Comparison of ENCODE assay signal across 1 cellular context in genomic region chr7:123538897-123539296, GRCh38.
TF ChIP-seq lines count a peak whose summit lies in the region.

No MANE protein-coding gene starts in this region.

TF ChIP-seq in K562, 482 proteins besides CTCF, POLR2A, EP300 and RAD21:
- TF ChIP-seq POLR2AphosphoS2 (IDR thresholded peaks at IDR 0.05; ENCODE audit: low read length) (peak; percentile 75; the same call in 1 of the 2 replicates), PRPF4 (IDR thresholded peaks at IDR 0.05; ENCODE audit: insufficient read depth, low read depth, low read length, poor library complexity, severe bottlenecking) (no peak), ZKSCAN1 (IDR thresholded peaks at IDR 0.05; ENCODE audit: low read depth, low read length) (no peak), E2F1 (CRISPR knock-in tag; IDR thresholded peaks at IDR 0.05) (no peak), ZNF395 (CRISPR knock-in tag; IDR thresholded peaks at IDR 0.05) (0 out of 2 replicates have a peak, but pooled peaks have one; percentile 3), POLR2AphosphoS5 (IDR thresholded peaks at IDR 0.05; ENCODE audit: control insufficient read depth, insufficient read depth, low read depth, low read length) (peak; percentile 23; the same call in 1 of the 2 replicates), RNF219 (CRISPR knock-in tag; IDR thresholded peaks at IDR 0.05) (0 out of 2 replicates have a peak, but pooled peaks have one; percentile 10), MBD1 (CRISPR knock-in tag; IDR thresholded peaks at IDR 0.05) (no peak), PHB (CRISPR knock-in tag; IDR thresholded peaks at IDR 0.05) (no peak), ZNF639 (CRISPR knock-in tag; conservative IDR thresholded peaks at IDR 0.05 in 1 of 2, IDR thresholded peaks at IDR 0.05 in 1 of 2) (no peak; a peak in 1 of 4 replicates), KLF10 (CRISPR knock-in tag; IDR thresholded peaks at IDR 0.05) (no peak)
